In the genomic region with DNA sequence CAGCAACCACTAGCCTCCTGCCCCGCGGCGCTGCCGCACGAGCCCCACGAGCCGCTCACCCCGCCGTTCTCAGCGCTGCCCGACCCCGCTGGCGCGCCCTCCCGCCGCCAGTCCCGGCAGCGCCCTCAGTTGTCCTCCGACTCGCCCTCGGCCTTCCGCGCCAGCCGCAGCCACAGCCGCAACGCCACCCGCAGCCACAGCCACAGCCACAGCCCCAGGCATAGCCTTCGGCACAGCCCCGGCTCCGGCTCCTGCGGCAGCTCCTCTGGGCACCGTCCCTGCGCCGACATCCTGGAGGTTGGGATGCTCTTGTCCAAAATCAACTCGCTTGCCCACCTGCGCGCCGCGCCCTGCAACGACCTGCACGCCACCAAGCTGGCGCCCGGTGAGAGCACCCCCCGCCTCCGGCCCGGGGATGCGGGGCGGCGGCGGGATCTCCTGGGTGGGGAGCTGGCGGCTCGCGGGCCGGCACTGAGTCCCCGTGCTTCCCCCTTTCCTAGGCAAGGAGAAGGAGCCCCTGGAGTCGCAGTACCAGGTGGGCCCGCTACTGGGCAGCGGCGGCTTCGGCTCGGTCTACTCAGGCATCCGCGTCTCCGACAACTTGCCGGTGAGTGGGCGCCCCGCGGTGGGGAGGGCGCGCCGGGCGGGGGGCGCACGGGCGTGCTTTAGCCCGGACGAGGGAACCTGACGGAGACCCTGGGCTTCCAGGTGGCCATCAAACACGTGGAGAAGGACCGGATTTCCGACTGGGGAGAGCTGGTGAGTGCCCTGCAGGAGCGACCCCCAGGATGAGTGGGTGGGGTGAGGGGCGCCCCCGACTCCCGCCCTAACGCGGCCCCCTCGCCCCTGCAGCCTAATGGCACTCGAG, we compare ENCODE assay signal across 1 cellular context.
TF ChIP-seq lines count a peak whose summit lies in the region.

No MANE protein-coding gene starts in this region.

TF ChIP-seq in H1, 55 proteins besides CTCF, POLR2A, EP300 and RAD21 (continued from another document):
- TF ChIP-seq JUND (IDR thresholded peaks at IDR 0.05; ENCODE audit: low read length) (no peak), TBP (IDR thresholded peaks at IDR 0.05; ENCODE audit: low read depth, low read length) (peak; percentile 8; the same call in 1 of the 2 replicates), NANOG (IDR thresholded peaks at IDR 0.05; ENCODE audit: insufficient read depth, low read depth, low read length, poor library complexity, severe bottlenecking) (no peak), FOSL1 (IDR thresholded peaks at IDR 0.05; ENCODE audit: insufficient read depth, low read depth, low read length) (no peak), RXRA (IDR thresholded peaks at IDR 0.05; ENCODE audit: insufficient read depth, low read depth, low read length) (no peak), NRF1 (IDR thresholded peaks at IDR 0.05; ENCODE audit: low read depth, low read length) (no peak), SP4 (IDR thresholded peaks at IDR 0.05; ENCODE audit: low read length) (no peak; the same call in 1 of the 2 replicates), EGR1 (IDR thresholded peaks at IDR 0.05; ENCODE audit: borderline replicate concordance, low read depth, low read length) (no peak), TCF12 (IDR thresholded peaks at IDR 0.05; ENCODE audit: low read depth, low read length) (no peak), POLR2AphosphoS5 (IDR thresholded peaks at IDR 0.05; ENCODE audit: low read depth, low read length) (0 out of 2 replicates have a peak, but pooled peaks have one; percentile 65), CHD1 (IDR thresholded peaks at IDR 0.05; ENCODE audit: low read depth, low read length) (no peak)
- TF ChIP-seq, protein P1, sequence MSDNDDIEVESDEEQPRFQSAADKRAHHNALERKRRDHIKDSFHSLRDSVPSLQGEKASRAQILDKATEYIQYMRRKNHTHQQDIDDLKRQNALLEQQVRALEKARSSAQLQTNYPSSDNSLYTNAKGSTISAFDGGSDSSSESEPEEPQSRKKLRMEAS (IDR thresholded peaks at IDR 0.05) = peak; percentile 54; the same call in 1 of the 2 replicates
- TF ChIP-seq, protein P2, sequence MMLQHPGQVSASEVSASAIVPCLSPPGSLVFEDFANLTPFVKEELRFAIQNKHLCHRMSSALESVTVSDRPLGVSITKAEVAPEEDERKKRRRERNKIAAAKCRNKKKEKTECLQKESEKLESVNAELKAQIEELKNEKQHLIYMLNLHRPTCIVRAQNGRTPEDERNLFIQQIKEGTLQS (IDR thresholded peaks at IDR 0.05; ENCODE audit: insufficient read depth, low read depth, low read length) = no peak
- TF ChIP-seq, protein P3, sequence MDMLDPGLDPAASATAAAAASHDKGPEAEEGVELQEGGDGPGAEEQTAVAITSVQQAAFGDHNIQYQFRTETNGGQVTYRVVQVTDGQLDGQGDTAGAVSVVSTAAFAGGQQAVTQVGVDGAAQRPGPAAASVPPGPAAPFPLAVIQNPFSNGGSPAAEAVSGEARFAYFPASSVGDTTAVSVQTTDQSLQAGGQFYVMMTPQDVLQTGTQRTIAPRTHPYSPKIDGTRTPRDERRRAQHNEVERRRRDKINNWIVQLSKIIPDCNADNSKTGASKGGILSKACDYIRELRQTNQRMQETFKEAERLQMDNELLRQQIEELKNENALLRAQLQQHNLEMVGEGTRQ (IDR thresholded peaks at IDR 0.05; ENCODE audit: low read length) = no peak
